Comparison of ENCODE assay signal across 28 cellular contexts in genomic region chr1:2471159-2471471, GRCh38. TPM values are rescaled to one million over a fixed set of nuclear protein-coding genes. Genes with fewer than 3 reads are reported as not detected.
"Had no signal": no experiment of that assay in that cellular context is flagged by ENCODE, and none has a peak within 500 bp of the region (broad histone marks: within the 10 kb centered on the region; RNA-seq: fewer than 3 reads in every experiment).

No MANE protein-coding gene starts in this region.

- DNase-seq: islet precursor cell; left ventricle myocardium inferior; mesendoderm; naive B cell; natural killer cell; nephron progenitor cell; ovary; right cardiac atrium; stimulated activated CD4-positive, alpha-beta T cell treated with anti-CD3 and anti-CD28 coated beads, Interleukin-12 subunit alpha, Interleukin-12 subunit beta, amount 100 ng/mL, for 4 hours; stimulated activated CD4-positive, alpha-beta T cell treated with anti-CD3 and anti-CD28 coated beads, Interleukin-15, amount 100 ng/mL, for 24 hours; stimulated activated CD4-positive, alpha-beta T cell treated with anti-CD3 and anti-CD28 coated beads, Interleukin-2, amount 100 ng/mL, for 24 hours; stimulated activated CD4-positive, alpha-beta T cell treated with anti-CD3 and anti-CD28 coated beads, Interleukin-4, amount 100 ng/mL, for 1 hour; stimulated activated naive B cell treated with anti-CD40 and anti-IgM and Interleukin-4, amounts not matched to agents 10 μg/mL and 1 μg/mL and 100 μg/mL, for 72 hours; stimulated activated naive CD8-positive, alpha-beta T cell treated with anti-CD3 and anti-CD28 coated beads, Interleukin-15, Interleukin-2, amounts not matched to agents 100 U/mL and 50 U/mL, for 24 hours; stomach; testis; transverse colon; upper lobe of left lung had no signal

- H3K27me3 ChIP-seq: ovary, testis, thyroid gland, vagina had no signal

- H3K4me2 ChIP-seq: neural progenitor cell had no signal

- H3K9me3 Mint-ChIP-seq: mesothelial cell of epicardium; naive B cell; natural killer cell; nephron progenitor cell; neural progenitor cell; stimulated activated naive B cell treated with anti-CD40 and anti-IgM and Interleukin-4, amounts not matched to agents 10 μg/mL and 1 μg/mL and 100 μg/mL, for 72 hours had no signal

- H3K4me3 ChIP-seq: left ventricle myocardium inferior, lung, neural progenitor cell, ovary, prostate gland, skin epidermis, stomach, testis, thyroid gland, transverse colon, upper lobe of left lung, vagina had no signal

- H3K9me3 ChIP-seq: left ventricle myocardium inferior, ovary, prostate gland, stomach, testis, thyroid gland, transverse colon, upper lobe of left lung, vagina had no signal

- H3K9ac ChIP-seq: neural progenitor cell had no signal

- H3K27ac ChIP-seq: left ventricle myocardium inferior, neural progenitor cell, ovary, prostate gland, skin epidermis, stomach, testis, thyroid gland, transverse colon, upper lobe of left lung, vagina had no signal

- ATAC-seq: natural killer cell; right cardiac atrium; sciatic nerve; stimulated activated naive B cell treated with anti-CD40 and anti-IgM and Interleukin-4, amounts not matched to agents 10 μg/mL and 1 μg/mL and 100 μg/mL, for 72 hours; stimulated activated naive CD8-positive, alpha-beta T cell treated with anti-CD3 and anti-CD28 coated beads, Interleukin-15, Interleukin-2, amounts not matched to agents 100 U/mL and 50 U/mL, for 24 hours had no signal

- H3K27ac Mint-ChIP-seq: mesothelial cell of epicardium; naive B cell; natural killer cell; nephron progenitor cell; neural progenitor cell; stimulated activated naive B cell treated with anti-CD40 and anti-IgM and Interleukin-4, amounts not matched to agents 10 μg/mL and 1 μg/mL and 100 μg/mL, for 72 hours had no signal

- H3K4me3 Mint-ChIP-seq: mesothelial cell of epicardium; natural killer cell; nephron progenitor cell; stimulated activated naive B cell treated with anti-CD40 and anti-IgM and Interleukin-4, amounts not matched to agents 10 μg/mL and 1 μg/mL and 100 μg/mL, for 72 hours had no signal

- H3K36me3 ChIP-seq: left ventricle myocardium inferior, neural progenitor cell, ovary, prostate gland, stomach, thyroid gland, transverse colon, upper lobe of left lung, vagina had no signal

- H3K36me3 Mint-ChIP-seq: mesothelial cell of epicardium; naive B cell; natural killer cell; neural progenitor cell; stimulated activated naive B cell treated with anti-CD40 and anti-IgM and Interleukin-4, amounts not matched to agents 10 μg/mL and 1 μg/mL and 100 μg/mL, for 72 hours had no signal

RNA-seq across cellular contexts. Expression of gene HES5, which starts 58.9 kb away (rescaled TPM):
- total RNA-seq: mesothelial cell of epicardium, mononuclear cell, natural killer cell, omental fat pad, thyroid gland, vagina had no signal
